Comparison of ENCODE assay signal across 1 cellular context in genomic region chr12:82963961-82964360, GRCh38.
TF ChIP-seq lines count a peak whose summit lies in the region.

No MANE protein-coding gene starts in this region.

TF ChIP-seq in K562, 482 proteins besides CTCF, POLR2A, EP300 and RAD21 (continued from another document):
- TF ChIP-seq, protein P1, sequence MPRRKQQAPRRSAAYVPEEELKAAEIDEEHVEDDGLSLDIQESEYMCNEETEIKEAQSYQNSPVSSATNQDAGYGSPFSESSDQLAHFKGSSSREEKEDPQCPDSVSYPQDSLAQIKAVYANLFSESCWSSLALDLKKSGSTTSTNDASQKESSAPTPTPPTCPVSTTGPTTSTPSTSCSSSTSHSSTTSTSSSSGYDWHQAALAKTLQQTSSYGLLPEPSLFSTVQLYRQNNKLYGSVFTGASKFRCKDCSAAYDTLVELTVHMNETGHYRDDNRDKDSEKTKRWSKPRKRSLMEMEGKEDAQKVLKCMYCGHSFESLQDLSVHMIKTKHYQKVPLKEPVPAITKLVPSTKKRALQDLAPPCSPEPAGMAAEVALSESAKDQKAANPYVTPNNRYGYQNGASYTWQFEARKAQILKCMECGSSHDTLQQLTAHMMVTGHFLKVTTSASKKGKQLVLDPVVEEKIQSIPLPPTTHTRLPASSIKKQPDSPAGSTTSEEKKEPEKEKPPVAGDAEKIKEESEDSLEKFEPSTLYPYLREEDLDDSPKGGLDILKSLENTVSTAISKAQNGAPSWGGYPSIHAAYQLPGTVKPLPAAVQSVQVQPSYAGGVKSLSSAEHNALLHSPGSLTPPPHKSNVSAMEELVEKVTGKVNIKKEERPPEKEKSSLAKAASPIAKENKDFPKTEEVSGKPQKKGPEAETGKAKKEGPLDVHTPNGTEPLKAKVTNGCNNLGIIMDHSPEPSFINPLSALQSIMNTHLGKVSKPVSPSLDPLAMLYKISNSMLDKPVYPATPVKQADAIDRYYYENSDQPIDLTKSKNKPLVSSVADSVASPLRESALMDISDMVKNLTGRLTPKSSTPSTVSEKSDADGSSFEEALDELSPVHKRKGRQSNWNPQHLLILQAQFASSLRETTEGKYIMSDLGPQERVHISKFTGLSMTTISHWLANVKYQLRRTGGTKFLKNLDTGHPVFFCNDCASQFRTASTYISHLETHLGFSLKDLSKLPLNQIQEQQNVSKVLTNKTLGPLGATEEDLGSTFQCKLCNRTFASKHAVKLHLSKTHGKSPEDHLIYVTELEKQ (CRISPR knock-in tag; IDR thresholded peaks at IDR 0.05), result no peak
- TF ChIP-seq CHD4 (IDR thresholded peaks at IDR 0.05; ENCODE audit: insufficient read depth, insufficient replicate concordance, low read depth, low read length, poor library complexity, severe bottlenecking) (no peak), ZFPM2 (CRISPR knock-in tag; IDR thresholded peaks at IDR 0.05) (no peak), UBTF (IDR thresholded peaks at IDR 0.05; ENCODE audit: borderline replicate concordance in 1 of 2, low read depth in 2 of 2, low read length in 2 of 2) (no peak), ZNF583 (CRISPR knock-in tag; IDR thresholded peaks at IDR 0.05) (no peak)
TF ChIP-seq in K562: peak in this region for 0.
